Comparison of ENCODE assay signal across 19 cellular contexts in the genomic region with DNA sequence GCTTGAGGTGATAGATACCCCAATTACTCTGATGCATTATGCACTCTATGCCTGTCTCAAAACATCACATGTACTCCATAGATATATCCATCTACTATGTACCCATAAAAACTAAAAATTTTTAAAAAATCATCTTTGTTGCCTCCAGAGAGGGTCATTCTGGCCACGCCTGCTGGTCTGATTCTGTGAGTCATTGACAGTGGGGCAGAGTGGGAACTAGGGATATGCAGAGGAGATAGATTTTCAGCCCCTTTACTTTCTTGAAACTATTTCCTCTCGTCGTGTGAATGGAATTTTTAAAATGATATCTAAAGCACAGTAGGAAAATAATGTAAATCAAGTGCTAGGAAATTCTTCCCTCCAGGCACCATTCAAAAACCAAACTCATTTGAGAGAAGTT.
"Had no signal": no experiment of that assay in that cellular context is flagged by ENCODE, and none has a peak within 500 bp of the region (broad histone marks: within the 10 kb centered on the region; RNA-seq: fewer than 3 reads in every experiment).

No MANE protein-coding gene starts in this region.

- DNase-seq: activated B cell treated with CpG ODN at 0.5 μM for 24 hours; activated CD8-positive, alpha-beta memory T cell treated with anti-CD3 and anti-CD28 coated beads, Interleukin-2, amount 50 U/mL, for 4 hours; activated CD8-positive, alpha-beta T cell treated with anti-CD3 and anti-CD28 coated beads, Interleukin-2, amount 10 ng/mL, durations not matched to agents 7 days and 5 days; activated gamma-delta T cell; cerebellar nuclear complex; endodermal cell; heart right ventricle; natural killer cell; T-helper 17 cell had no signal

- H3K9me3 ChIP-seq: breast epithelium, gastroesophageal sphincter, thoracic aorta had no signal

- H3K4me1 ChIP-seq: breast epithelium, gastroesophageal sphincter, heart right ventricle, spleen had no signal

- ATAC-seq: activated CD8-positive, alpha-beta T cell treated with anti-CD3 and anti-CD28 coated beads, Interleukin-2, amount 10 ng/mL, durations not matched to agents 7 days and 5 days; gastroesophageal sphincter; heart right ventricle; left lobe of liver; natural killer cell; sciatic nerve; T-helper 17 cell had no signal

- H3K27me3 Mint-ChIP-seq: activated B cell treated with CpG ODN at 0.5 μM for 24 hours, T-helper 17 cell had no signal

- H3K36me3 ChIP-seq: breast epithelium, gastroesophageal sphincter, heart right ventricle, spleen, thoracic aorta had no signal

- H3K36me3 Mint-ChIP-seq: natural killer cell had no signal

- H3K27me3 ChIP-seq: breast epithelium, gastroesophageal sphincter, heart right ventricle, spleen had no signal

- H3K27ac Mint-ChIP-seq: activated B cell treated with CpG ODN at 0.5 μM for 24 hours; activated CD8-positive, alpha-beta T cell treated with anti-CD3 and anti-CD28 coated beads, Interleukin-2, amount 10 ng/mL, durations not matched to agents 7 days and 5 days; activated naive CD4-positive, alpha-beta T cell treated with anti-CD3 and anti-CD28 coated beads, Interleukin-2, amount 50 U/mL, for 72 hours; activated T-cell treated with anti-CD3 and anti-CD28 coated beads, Interleukin-2, amount 50 U/mL, for 72 hours; endodermal cell; natural killer cell; T-helper 17 cell had no signal

- H3K27ac ChIP-seq: breast epithelium, gastroesophageal sphincter, heart right ventricle, spleen, thoracic aorta had no signal

- H3K4me3 ChIP-seq: breast epithelium, gastroesophageal sphincter, heart right ventricle, spleen, thoracic aorta had no signal

- FAIRE-seq: keratinocyte, TTC549 had no signal

- H3K4me3 Mint-ChIP-seq: activated B cell treated with CpG ODN at 0.5 μM for 24 hours; activated CD8-positive, alpha-beta T cell treated with anti-CD3 and anti-CD28 coated beads, Interleukin-2, amount 10 ng/mL, durations not matched to agents 7 days and 5 days; endodermal cell; natural killer cell; T-helper 17 cell had no signal

- H3K4me1 Mint-ChIP-seq: activated B cell treated with CpG ODN at 0.5 μM for 24 hours, T-helper 17 cell had no signal
